Comparison of ENCODE assay signal across 21 cellular contexts in the genomic region with DNA sequence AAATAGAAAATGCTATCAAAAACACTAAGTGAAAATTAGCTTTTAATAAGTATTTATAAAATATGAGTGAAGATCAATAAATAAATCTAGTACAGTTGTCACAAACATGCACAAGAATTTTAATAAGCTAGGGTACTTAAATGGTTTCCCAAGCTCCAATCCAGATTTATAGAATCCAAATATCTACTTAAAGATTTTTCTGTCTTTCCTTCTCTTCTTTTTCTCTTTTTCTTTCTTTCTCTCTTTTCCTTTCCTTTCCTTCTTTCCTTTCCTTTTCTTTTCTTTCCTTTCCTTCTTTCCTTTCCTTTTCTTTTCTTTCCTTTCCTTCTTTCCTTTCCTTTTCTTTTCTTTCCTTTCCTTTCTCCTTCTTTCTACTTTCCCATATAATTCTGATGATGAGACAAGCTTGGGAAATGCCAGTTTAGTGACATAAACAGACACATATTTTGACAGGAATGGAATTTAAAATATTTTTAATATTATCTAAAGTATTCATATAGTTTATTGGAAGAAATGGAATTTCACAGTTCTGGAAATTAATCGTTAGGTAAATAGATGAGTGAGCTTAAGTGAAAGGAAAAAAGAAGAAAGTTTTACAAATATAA.
DNase-seq lines count a peak whose midpoint lies in the region; ATAC-seq, FAIRE-seq and TF ChIP-seq lines count a peak whose summit lies in the region.
"Had no signal": no experiment of that assay in that cellular context is flagged by ENCODE, and none has a peak within 500 bp of the region (broad histone marks: within the 10 kb centered on the region; RNA-seq: fewer than 3 reads in every experiment).

No MANE protein-coding gene starts in this region.

- TF ChIP-seq RAD21 in HepG2 (CRISPR knock-in tag; IDR thresholded peaks at IDR 0.05) (no peak), K562 (CRISPR knock-in tag; conservative IDR thresholded peaks at IDR 0.05 in 1 of 2, IDR thresholded peaks at IDR 0.05 in 1 of 2) (no peak)

- H4K20me1 ChIP-seq in HepG2 (ENCODE audit: insufficient read depth, low read length) (no peaks in the 10 kb centered on the region), K562 (replicated peaks; ENCODE audit: control insufficient read depth, insufficient read depth, low read length) (no peaks in the 10 kb centered on the region)

- WGBS in HepG2 (ENCODE audit: low lambda C conversion rate): 0% methylated on average over 1 of the region's 1 CpG
- WGBS in right lobe of liver (ENCODE audit: insufficient coverage, low coverage, low lambda C conversion rate, missing lambda C conversion rate): 47% methylated on average over 1 of the region's 1 CpG
- WGBS in K562 (ENCODE audit: insufficient coverage, low coverage, missing lambda C conversion rate): 0% methylated on average over 1 of the region's 1 CpG
- 68 to 81% (median 72%) methylated on average over 1 of the region's 1 CpG for WGBS in small intestine, 3 donors

- POLR2A ChIA-PET in HepG2 (lab: Yijun Ruan, JAX): no interaction called here
- POLR2A ChIA-PET in HEK293 (lab: Yijun Ruan, JAX): no interaction called here
- POLR2A ChIA-PET in K562 (lab: Yijun Ruan, JAX): no interaction called here

- no peak for TF ChIP-seq CTCF in HepG2 (CRISPR knock-in tag; IDR thresholded peaks at IDR 0.05)
- no peak for TF ChIP-seq CTCF in right lobe of liver (IDR thresholded peaks at IDR 0.05)
- no peak for TF ChIP-seq CTCF in HEK293 (tag by site-specific recombination; IDR thresholded peaks at IDR 0.05)
- no peak for TF ChIP-seq CTCF in K562 (IDR thresholded peaks at IDR 0.05 in 2 of 3, conservative IDR thresholded peaks at IDR 0.05 in 1 of 3; ENCODE audit: insufficient read depth in 2 of 3, low read depth in 1 of 3, low read length in 3 of 3)

- no peaks in the 10 kb centered on the region for H3K36me3 ChIP-seq in HepG2 (replicated peaks in 1 of 2; ENCODE audit: control insufficient read depth in 1 of 2, insufficient read depth in 2 of 2, low read length in 2 of 2)
- no peaks in the 10 kb centered on the region for H3K36me3 ChIP-seq in right lobe of liver
- H3K36me3 ChIP-seq in HEK293 (ENCODE audit: control insufficient read depth in 2 of 2, insufficient read depth in 1 of 2, low read length in 2 of 2): no peaks in the 10 kb centered on the region
- H3K36me3 ChIP-seq in K562 (ENCODE audit: control insufficient read depth, insufficient read depth, low read length): no peaks in the 10 kb centered on the region
- H3K36me3 ChIP-seq in small intestine (ENCODE audit: control insufficient read depth in 2 of 2, insufficient read depth in 2 of 2, low read length in 2 of 2): no peaks in the 10 kb centered on the region
- H3K36me3 ChIP-seq: BE2C had no signal

- H3K4me1 ChIP-seq in HepG2 (ENCODE audit: insufficient read depth, low read length) (no peaks in the 10 kb centered on the region), right lobe of liver (no peaks in the 10 kb centered on the region), HEK293 (ENCODE audit: control insufficient read depth, insufficient read depth, low read length) (peaks cover 8% of the 10 kb centered on the region), K562 (replicated peaks in 1 of 2; ENCODE audit: control insufficient read depth in 2 of 2, insufficient read depth in 2 of 2, low read length in 2 of 2) (no peaks in the 10 kb centered on the region), small intestine (ENCODE audit: control insufficient read depth in 2 of 2, insufficient read depth in 1 of 2, low read depth in 1 of 2, low read length in 1 of 2) (no peaks in the 10 kb centered on the region)
- H3K4me1 ChIP-seq: BE2C had no signal

- intact Hi-C loops in HepG2 (cut with micrococcal nuclease; ENCODE audit: unreplicated experiment) (no loop called here), right lobe of liver (cut with DNase I) (no loop called here), K562 (cut with micrococcal nuclease) (no loop called here)

- no peak for FAIRE-seq in HepG2 (lab: Jason Lieb, UNC)
- FAIRE-seq in K562 (lab: Jason Lieb, UNC): no peak
- peak; percentile 57 for FAIRE-seq in small intestine (lab: Jason Lieb, UNC)
- FAIRE-seq: D721Med, GM12878, H54 had no signal

- H3K9me3 ChIP-seq in HepG2 (ENCODE audit: low read length): no peaks in the 10 kb centered on the region
- H3K9me3 ChIP-seq in right lobe of liver: no peaks in the 10 kb centered on the region
- H3K9me3 ChIP-seq in HEK293 (ENCODE audit: control insufficient read depth, insufficient read depth, low read depth, low read length): no peaks in the 10 kb centered on the region
- no peaks in the 10 kb centered on the region for H3K9me3 ChIP-seq in K562 (replicated peaks; ENCODE audit: control insufficient read depth, insufficient read depth, low read depth, low read length)
- no peaks in the 10 kb centered on the region for H3K9me3 ChIP-seq in small intestine (ENCODE audit: control insufficient read depth, low read depth)
- H3K9me3 ChIP-seq: BE2C, Caco-2 had no signal

- H3K79me2 ChIP-seq in HepG2 (ENCODE audit: insufficient read depth, low read length): no peaks in the 10 kb centered on the region
- H3K79me2 ChIP-seq in K562 (ENCODE audit: control insufficient read depth, insufficient read depth, low read length): no peaks in the 10 kb centered on the region

- H3K4me2 ChIP-seq in HepG2 (ENCODE audit: low read depth, low read length) (no peak overlapping the region), K562 (ENCODE audit: insufficient read depth, low read length) (no peak overlapping the region)

- ATAC-seq in HepG2 (no peak), right lobe of liver (no peak), K562 (no peak)
- no peak for ATAC-seq in activated CD4-positive, CD25-positive, alpha-beta regulatory T cell treated with anti-CD3 and anti-CD28 coated beads, Interleukin-2, amount 50 U/mL, for 24 hours
- ATAC-seq: GM12878 had no signal

- TF ChIP-seq EP300 in HepG2 (IDR thresholded peaks at IDR 0.05; ENCODE audit: low read depth in 2 of 2, low read length in 2 of 2): no peak
- no peak for TF ChIP-seq EP300 in HepG2 (CRISPR knock-in tag; IDR thresholded peaks at IDR 0.05; ENCODE audit: borderline replicate concordance)
- no peak for TF ChIP-seq EP300 in K562 (IDR thresholded peaks at IDR 0.05; ENCODE audit: low read length)

- H3K4me3 ChIP-seq in HepG2 (replicated peaks in 1 of 3; ENCODE audit: insufficient read depth in 1 of 3, low read depth in 2 of 3, low read length in 3 of 3) (no peak overlapping the region), right lobe of liver (no peak overlapping the region), HEK293 (ENCODE audit: low read depth, low read length) (no peak overlapping the region), K562 (no peak overlapping the region), small intestine (ENCODE audit: low read depth in 1 of 2, low read length in 2 of 2) (no peak overlapping the region)
- H3K4me3 ChIP-seq: GM12878, GM23248 had no signal

- H3K27me3 ChIP-seq in HepG2 (ENCODE audit: control insufficient read depth in 1 of 2, insufficient read depth in 2 of 2, low read length in 2 of 2) (no peaks in the 10 kb centered on the region), right lobe of liver (no peaks in the 10 kb centered on the region), K562 (ENCODE audit: control insufficient read depth in 2 of 2, insufficient read depth in 2 of 2, low read length in 2 of 2) (no peaks in the 10 kb centered on the region), small intestine (ENCODE audit: control insufficient read depth in 2 of 2, insufficient read depth in 2 of 2, low read length in 2 of 2) (no peaks in the 10 kb centered on the region)
- H3K27me3 ChIP-seq: BE2C had no signal

- no peaks in the 10 kb centered on the region for H3K9me1 ChIP-seq in K562 (ENCODE audit: control insufficient read depth, insufficient read depth, low read length)

- in situ Hi-C loops in HepG2 (cut with HindIII; ENCODE audit: extremely low pct_ligation_motif_present, low pct_unique_long_range_greater_than_20kb): no loop called here
- in situ Hi-C loops in K562 (cut with MboI): no loop called here

- CTCF ChIA-PET in HepG2 (lab: Yijun Ruan, JAX; ENCODE audit: low intra/inter-chr PET ratio, low total read pairs): no interaction called here
- CTCF ChIA-PET in HEK293 (lab: Yijun Ruan, JAX): interaction anchor here (0.6 kb wide), 1 partner anchor 73 kb away, joined by 4 read pairs; no protein-coding TSS in a partner anchor
- CTCF ChIA-PET in K562 (lab: Yijun Ruan, JAX; ENCODE audit: low intra/inter-chr PET ratio): no interaction called here

- TF ChIP-seq POLR2A in HepG2 (IDR thresholded peaks at IDR 0.05; ENCODE audit: insufficient read depth in 1 of 2, low read depth in 2 of 2, low read length in 2 of 2): no peak
- no peak for TF ChIP-seq POLR2A in right lobe of liver (IDR thresholded peaks at IDR 0.05)
- TF ChIP-seq POLR2A in K562 (conservative IDR thresholded peaks at IDR 0.05): no peak

- no peak overlapping the region for H3K27ac ChIP-seq in HepG2 (ENCODE audit: extremely low read length, insufficient read depth, low read length)
- H3K27ac ChIP-seq in right lobe of liver: no peak overlapping the region
- no peak overlapping the region for H3K27ac ChIP-seq in HEK293 (ENCODE audit: extremely low read depth, low read depth, low read length)
- H3K27ac ChIP-seq in K562 (ENCODE audit: extremely low read depth, low read depth, low read length): no peak overlapping the region
- H3K27ac ChIP-seq in small intestine (ENCODE audit: low read depth in 1 of 2, low read length in 1 of 2): no peak overlapping the region
- H3K27ac ChIP-seq: GM23248 had no signal

- DNase-seq in HepG2 (ENCODE audit: low spot score) (no peak), right lobe of liver (no peak), K562 (ENCODE audit: extremely low read depth in 1 of 4, low spot score in 3 of 4) (no peak), small intestine (no peak), AG20443 (ENCODE audit: low spot score) (no peak), SIG-M5 (lab: John Stamatoyannopoulos, UW) (no peak)
- DNase-seq: 8988T; BE2C; C1 segment of cervical spinal cord; Caco-2; CD4-positive, CD25-positive, alpha-beta regulatory T cell; DMS79; GM23248; HCEC 1CT; Karpas-422; KBM-7 had no signal

- H3K9ac ChIP-seq in HepG2 (ENCODE audit: insufficient read depth, low read depth, low read length) (no peak overlapping the region), K562 (ENCODE audit: insufficient read depth in 1 of 2, low read depth in 2 of 2, low read length in 2 of 2) (no peak overlapping the region)
- H3K9ac ChIP-seq: GM23248 had no signal

- BruUV-seq in HepG2 (replicated peaks; lab: Mats Ljungman, UMichigan) (no TSS peak), K562 (replicated peaks; lab: Mats Ljungman, UMichigan) (no TSS peak)

- H2AFZ ChIP-seq in HepG2 (ENCODE audit: low read length) (no peak overlapping the region), K562 (ENCODE audit: low read depth, low read length) (no peak overlapping the region)
- H2AFZ ChIP-seq: GM23248 had no signal

TF ChIP-seq in HEK293, 187 proteins besides CTCF, POLR2A, EP300 and RAD21 (continues in another document):
- TF ChIP-seq MEIS1 (CRISPR knock-in tag; IDR thresholded peaks at IDR 0.05; ENCODE audit: borderline replicate concordance) (no peak), ZNF366 (tag by site-specific recombination; conservative IDR thresholded peaks at IDR 0.05) (peak; percentile 55; the same call in 1 of the 2 replicates)

TF ChIP-seq in K562, 482 proteins besides CTCF, POLR2A, EP300 and RAD21:
- TF ChIP-seq POLR2AphosphoS5 (IDR thresholded peaks at IDR 0.05; ENCODE audit: control insufficient read depth, insufficient read depth, low read depth, low read length) (no peak), U2AF2 (optimal IDR thresholded peaks at IDR 0.05; ENCODE audit: low read depth, low read length) (peak; percentile 42)
